ENCODE assay signal across 8 cellular contexts in the genomic region with DNA sequence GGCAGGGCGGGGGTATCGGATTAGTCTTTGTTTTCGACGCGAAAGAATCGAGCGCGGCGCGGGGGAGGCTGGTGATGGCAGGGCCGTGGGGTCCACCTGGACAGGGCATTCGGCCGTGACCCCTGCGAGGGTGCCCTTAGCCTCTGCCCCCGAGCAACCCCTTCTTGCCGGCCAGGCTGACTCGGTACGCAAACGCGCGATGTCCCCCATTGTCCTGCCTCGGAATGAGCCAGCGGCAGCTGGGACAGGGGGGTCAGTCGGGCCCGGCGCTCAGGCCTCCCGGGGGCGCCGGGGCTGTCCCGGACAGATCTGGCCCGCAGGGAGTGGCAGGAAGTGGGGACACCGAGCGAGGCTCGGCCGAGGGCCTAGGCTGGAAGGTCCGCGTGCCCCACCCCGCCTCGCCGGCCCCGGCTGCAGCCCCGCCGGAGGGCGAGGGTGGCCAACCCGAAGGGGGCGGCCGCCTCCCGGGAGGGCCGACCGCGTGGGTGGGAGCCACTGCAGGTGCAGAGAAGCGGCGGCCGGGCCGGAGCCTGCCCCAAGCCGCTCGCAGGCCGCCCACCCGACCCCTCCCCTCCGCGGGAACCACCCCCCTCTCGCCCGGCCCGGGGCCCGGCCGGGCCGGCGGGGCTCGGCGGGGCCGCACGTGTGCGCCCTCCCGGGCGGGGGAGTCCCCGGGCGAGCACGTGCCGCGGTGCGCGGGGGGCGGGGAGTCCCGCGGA. TPM values are rescaled to one million over a fixed set of nuclear protein-coding genes. Genes with fewer than 3 reads are reported as not detected.
A peak's percentile ranks its signal among the peaks of the same experiment; 100 is the strongest.
DNase-seq lines count a peak whose midpoint lies in the region; ATAC-seq, FAIRE-seq and TF ChIP-seq lines count a peak whose summit lies in the region.

Gene TET3, plus strand, starts transcription at position 708 of the 719 bp plus-strand sequence. CDS start 1,494 bp downstream, outside the sequence.

- H3K27ac ChIP-seq in BLaER1 (peak within 1 kb of the TSS; percentile 100), upper lobe of left lung (peak within 1 kb of the TSS; percentile 90 to 96 (median 93))

- H3K36me3 ChIP-seq in BLaER1 (peaks cover 34% of the 10 kb centered on the region), upper lobe of left lung (no peaks in the 10 kb centered on the region)

- H4K20me1 ChIP-seq in BLaER1: peaks cover 38% of the 10 kb centered on the region

- WGBS in upper lobe of left lung, 2 donors: 0% methylated on average over 10 to 22 of the region's 85 CpGs

- H3K4me2 ChIP-seq in BLaER1: peak within 1 kb of the TSS; percentile 100

- peak; percentile 32 for ATAC-seq in GM19043 (IDR thresholded peaks at IDR 0.05; ENCODE audit: low read depth, unreplicated experiment)
- peak; percentile 24 for ATAC-seq in HG03558 (IDR thresholded peaks at IDR 0.05; ENCODE audit: extremely low read depth, unreplicated experiment)
- ATAC-seq in upper lobe of left lung (ENCODE audit: low FRiP score in 2 of 2): peak; percentile 13 to 54

- H3K4me3 ChIP-seq in BLaER1: peak within 1 kb of the TSS; percentile 86
- H3K4me3 ChIP-seq in epithelial cell of esophagus (ENCODE audit: low read length): peak within 1 kb of the TSS; percentile 68
- peak within 1 kb of the TSS; percentile 52 to 77 (median 66) for H3K4me3 ChIP-seq in upper lobe of left lung

- H3K27me3 ChIP-seq in BLaER1 (no peaks in the 10 kb centered on the region), upper lobe of left lung (no peaks in the 10 kb centered on the region)

- peak within 1 kb of the TSS; percentile 99 for H3K9ac ChIP-seq in BLaER1

- peak; percentile 60 to 65 for DNase-seq in activated CD4-positive, alpha-beta T cell treated with anti-CD3 and anti-CD28 coated beads, Interleukin-2, amount 50 U/mL, for 48 hours
- DNase-seq in epithelial cell of esophagus (ENCODE audit: low read depth) (no peak), myocyte (ENCODE audit: low read depth) (peak; percentile 44), upper lobe of left lung (peak; percentile 73 to 94), HTR-8/SVneo (ENCODE audit: insufficient read length, low spot score) (no peak)

- TF ChIP-seq CTCF in epithelial cell of esophagus (IDR thresholded peaks at IDR 0.05; ENCODE audit: insufficient read depth, low read depth, low read length, missing control alignments) (no peak), upper lobe of left lung (IDR thresholded peaks at IDR 0.05) (peak in 1 of 6 experiments; percentile 17)

- FAIRE-seq in HTR-8/SVneo (lab: Jason Lieb, UNC): no peak

- peak in 1 of 4 donors; percentile 16 for TF ChIP-seq POLR2A in upper lobe of left lung (IDR thresholded peaks at IDR 0.05)

- no peak for TF ChIP-seq EP300 in upper lobe of left lung (IDR thresholded peaks at IDR 0.05)

- H3K9me3 ChIP-seq in BLaER1 (no peaks in the 10 kb centered on the region), upper lobe of left lung (no peaks in the 10 kb centered on the region)

- peaks cover 86% of the 10 kb centered on the region for H3K4me1 ChIP-seq in BLaER1
- H3K4me1 ChIP-seq in upper lobe of left lung: peaks cover 78 to 83% (median 81%) of the 10 kb centered on the region in 4 donors

RNA-seq across cellular contexts. Expression of gene TET3, which starts in this region (rescaled TPM):
- 5.2 and 6.4 TPM in 2 replicates for total RNA-seq in myocyte
- polyA plus RNA-seq in myocyte (2012): 6.9 TPM
- total RNA-seq in upper lobe of left lung: 10 to 100 TPM; 17.3 to 53.4 (median 23.6) TPM

Comparison
In these comparisons a context has a peak if more than half of its experiments do, and no peak if none do; other contexts are left out.
1. DNase-seq: peak in activated CD4-positive, alpha-beta T cell treated with anti-CD3 and anti-CD28 coated beads, Interleukin-2, amount 50 U/mL, for 48 hours (2 of 2), myocyte (single experiment) and upper lobe of left lung (2 of 2); none in epithelial cell of esophagus (single experiment) and HTR-8/SVneo (single experiment).
2. Peak in every context shown above with its lines, with median percentiles within 50 percentile points of each other: H3K4me3 ChIP-seq and ATAC-seq.